Comparison of ENCODE assay signal across 9 cellular contexts in the genomic region with DNA sequence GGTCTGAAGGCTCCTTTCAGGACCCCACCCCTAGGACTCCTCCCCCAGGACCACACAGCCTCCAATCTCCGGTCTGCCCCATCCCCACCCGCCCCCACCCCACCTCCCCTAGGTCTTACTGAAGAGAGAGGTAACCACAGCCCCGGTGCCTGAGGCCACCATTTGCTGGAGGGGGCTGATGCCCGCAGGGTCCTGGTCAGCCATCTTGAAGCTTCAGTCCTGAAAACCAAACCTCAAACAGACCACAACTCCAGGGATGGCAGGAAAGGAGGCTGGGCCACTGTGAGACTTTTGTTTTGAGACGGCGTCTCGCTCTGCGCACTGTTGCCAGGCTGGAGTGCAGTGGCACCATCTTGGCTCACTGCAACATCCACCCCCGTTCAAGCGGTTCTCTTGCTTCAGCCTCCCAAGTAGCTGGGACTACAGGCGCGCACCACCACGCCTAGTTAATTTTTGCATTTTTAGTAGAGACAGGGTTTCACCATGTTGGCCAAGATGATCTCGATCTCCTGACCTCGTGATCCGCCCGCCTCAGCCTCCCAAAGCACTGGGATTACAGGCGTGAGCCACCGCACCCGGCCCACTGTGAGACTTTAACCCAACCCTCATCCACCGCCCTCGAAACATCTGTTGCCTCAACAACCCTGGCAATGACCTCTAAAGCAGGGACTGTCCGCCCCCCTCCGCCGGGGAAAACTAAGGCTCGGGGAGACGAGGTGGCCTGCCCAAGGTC. TPM values are rescaled to one million over a fixed set of nuclear protein-coding genes. Genes with fewer than 3 reads are reported as not detected.
A peak's percentile ranks its signal among the peaks of the same experiment; 100 is the strongest.
DNase-seq lines count a peak whose midpoint lies in the region; ATAC-seq and TF ChIP-seq lines count a peak whose summit lies in the region.
"Had no signal": no experiment of that assay in that cellular context is flagged by ENCODE, and none has a peak within 500 bp of the region (broad histone marks: within the 10 kb centered on the region; RNA-seq: fewer than 3 reads in every experiment).

No MANE protein-coding gene starts in this region.

- H3K9ac ChIP-seq in Loucy (ENCODE audit: low read depth, low read length, poor library complexity, severe bottlenecking): peak overlapping the region; percentile 77

- H3K9me3 ChIP-seq in BE2C: no peaks in the 10 kb centered on the region
- no peaks in the 10 kb centered on the region for H3K9me3 ChIP-seq in Loucy (ENCODE audit: insufficient read depth, low read depth, low read length)

- no peak overlapping the region for H2AFZ ChIP-seq in Loucy (ENCODE audit: low read length)

- no peak for DNase-seq in BE2C
- DNase-seq in effector memory CD8-positive, alpha-beta T cell: no peak
- DNase-seq in natural killer cell treated with Interleukin-12 subunit alpha and Interleukin-12 subunit beta and Interleukin-15 and Interleukin-18, amount 100 ng/mL, for 72 hours (ENCODE audit: low spot score): peak; percentile 53
- DNase-seq in KBM-7: no peak
- DNase-seq in NCI-H2107 treated with DMSO at 0.1 percent for 48 hours (lab: John Stamatoyannopoulos, UW; ENCODE audit: unreplicated experiment): no peak
- no peak for DNase-seq in SKM-1 treated with dmso at 0.1 percent for 144 hours (lab: John Stamatoyannopoulos, UW; ENCODE audit: unreplicated experiment)

- no peaks in the 10 kb centered on the region for H3F3A ChIP-seq in Loucy (ENCODE audit: low read depth)

- in situ Hi-C loops in KBM-7 (cut with MboI; ENCODE audit: low pct_unique_long_range_greater_than_20kb, low sequenced_read_pairs): loop anchor here (10.0 kb wide), 1 partner anchor 109 kb away; a partner anchor contains a TSS

- no peaks in the 10 kb centered on the region for H4K20me1 ChIP-seq in Loucy (ENCODE audit: insufficient read depth, low read length, poor library complexity, severe bottlenecking)

- H3K27me3 ChIP-seq in BE2C: no peaks in the 10 kb centered on the region
- no peaks in the 10 kb centered on the region for H3K27me3 ChIP-seq in Loucy (ENCODE audit: insufficient read depth, low read length, poor library complexity, severe bottlenecking)

- peaks cover under 1 to 3% of the 10 kb centered on the region in 2 donors for H3K27me3 Mint-ChIP-seq in effector memory CD8-positive, alpha-beta T cell
- no peaks in the 10 kb centered on the region for H3K27me3 Mint-ChIP-seq in natural killer cell treated with Interleukin-12 subunit alpha and Interleukin-12 subunit beta and Interleukin-15 and Interleukin-18, amount 100 ng/mL, for 72 hours

- no peaks in the 10 kb centered on the region for H3K9me3 Mint-ChIP-seq in effector memory CD8-positive, alpha-beta T cell
- no peaks in the 10 kb centered on the region for H3K9me3 Mint-ChIP-seq in natural killer cell treated with Interleukin-12 subunit alpha and Interleukin-12 subunit beta and Interleukin-15 and Interleukin-18, amount 100 ng/mL, for 72 hours

- peaks cover 12% of the 10 kb centered on the region for H3K79me2 ChIP-seq in Loucy (ENCODE audit: insufficient read depth, low read length)

- H3K36me3 Mint-ChIP-seq in effector memory CD8-positive, alpha-beta T cell (ENCODE audit: insufficient read depth): peaks cover 41% of the 10 kb centered on the region
- peaks cover 4% of the 10 kb centered on the region for H3K36me3 Mint-ChIP-seq in natural killer cell treated with Interleukin-12 subunit alpha and Interleukin-12 subunit beta and Interleukin-15 and Interleukin-18, amount 100 ng/mL, for 72 hours

- no peak for TF ChIP-seq CTCF in BE2C (IDR thresholded peaks at IDR 0.05; ENCODE audit: low read depth, low read length)
- TF ChIP-seq CTCF in Loucy (conservative IDR thresholded peaks at IDR 0.05; ENCODE audit: low read length): no peak

- H3K4me3 ChIP-seq in BE2C (ENCODE audit: low read depth, low read length): peak overlapping the region; percentile 93
- peak overlapping the region; percentile 77 for H3K4me3 ChIP-seq in Loucy (ENCODE audit: low read length, poor library complexity, severe bottlenecking)

- no peak for ATAC-seq in effector memory CD8-positive, alpha-beta T cell (replicated peaks)
- no peak for ATAC-seq in natural killer cell treated with Interleukin-12 subunit alpha and Interleukin-12 subunit beta and Interleukin-15 and Interleukin-18, amount 100 ng/mL, for 72 hours
- ATAC-seq in GM19035 (IDR thresholded peaks at IDR 0.05; ENCODE audit: unreplicated experiment): no peak

- peak overlapping the region; percentile 90 to 96 for H3K4me3 Mint-ChIP-seq in effector memory CD8-positive, alpha-beta T cell
- peak overlapping the region; percentile 81 for H3K4me3 Mint-ChIP-seq in natural killer cell treated with Interleukin-12 subunit alpha and Interleukin-12 subunit beta and Interleukin-15 and Interleukin-18, amount 100 ng/mL, for 72 hours

- peak overlapping the region; percentile 95 for H3K4me2 ChIP-seq in Loucy (ENCODE audit: low read depth, low read length, poor library complexity, severe bottlenecking)

- peaks cover 18 to 20% of the 10 kb centered on the region in 2 donors for H3K4me1 Mint-ChIP-seq in effector memory CD8-positive, alpha-beta T cell (ENCODE audit: low read depth in 2 of 2)
- peaks cover 6 to 18% of the 10 kb centered on the region in 2 donors for H3K4me1 Mint-ChIP-seq in natural killer cell treated with Interleukin-12 subunit alpha and Interleukin-12 subunit beta and Interleukin-15 and Interleukin-18, amount 100 ng/mL, for 72 hours (ENCODE audit: low read depth in 2 of 2)

- H3K4me1 ChIP-seq in BE2C: no peaks in the 10 kb centered on the region
- peaks cover 8% of the 10 kb centered on the region for H3K4me1 ChIP-seq in Loucy (ENCODE audit: insufficient read depth, low read length, poor library complexity, severe bottlenecking)

- H3K27ac Mint-ChIP-seq in effector memory CD8-positive, alpha-beta T cell: peak overlapping the region in 1 of 2 donors; percentile 74
- peak overlapping the region in 1 of 2 donors; percentile 62 for H3K27ac Mint-ChIP-seq in natural killer cell treated with Interleukin-12 subunit alpha and Interleukin-12 subunit beta and Interleukin-15 and Interleukin-18, amount 100 ng/mL, for 72 hours

- H3K36me3 ChIP-seq in BE2C: peaks cover 43% of the 10 kb centered on the region
- peaks cover 9% of the 10 kb centered on the region; the same call in 1 of the 2 replicates for H3K36me3 ChIP-seq in Loucy (ENCODE audit: insufficient read depth, low read length)

- no peaks in the 10 kb centered on the region for H3K9me2 ChIP-seq in Loucy (replicated peaks; ENCODE audit: low read depth, low read length)

RNA-seq across cellular contexts. Expression of a gene that starts 1.1 kb away (rescaled TPM):
- 920 TPM for polyA plus RNA-seq in BE2C (2012; ENCODE audit: insufficient read depth, insufficient read length, low read depth)
- 100 to 1,000 TPM; 121 to 192 TPM for total RNA-seq in natural killer cell treated with Interleukin-12 subunit alpha and Interleukin-12 subunit beta and Interleukin-15 and Interleukin-18, amount 100 ng/mL, for 72 hours

RNA-seq across cellular contexts. Expression of a gene that starts 15.1 kb away (rescaled TPM):
- polyA plus RNA-seq in BE2C (2012; ENCODE audit: insufficient read depth, insufficient read length, low read depth): 386 TPM
- under 1 TPM in 1 of 2 donors, not detected in 1; 0.48 TPM for total RNA-seq in natural killer cell treated with Interleukin-12 subunit alpha and Interleukin-12 subunit beta and Interleukin-15 and Interleukin-18, amount 100 ng/mL, for 72 hours

RNA-seq across cellular contexts. Expression of a gene that starts 21.6 kb away (rescaled TPM):
- polyA plus RNA-seq in BE2C (2012; ENCODE audit: insufficient read depth, insufficient read length, low read depth): 398 TPM
- total RNA-seq in natural killer cell treated with Interleukin-12 subunit alpha and Interleukin-12 subunit beta and Interleukin-15 and Interleukin-18, amount 100 ng/mL, for 72 hours: 10 to 100 TPM; 49.5 to 57.3 TPM

RNA-seq across cellular contexts. Expression of a gene that starts 40.1 kb away (rescaled TPM):
- 44.8 TPM for polyA plus RNA-seq in BE2C (2012; ENCODE audit: insufficient read depth, insufficient read length, low read depth)
- under 1 TPM in 1 of 2 donors, not detected in 1; 0.25 TPM for total RNA-seq in natural killer cell treated with Interleukin-12 subunit alpha and Interleukin-12 subunit beta and Interleukin-15 and Interleukin-18, amount 100 ng/mL, for 72 hours

RNA-seq across cellular contexts. Expression of a gene that starts 55.6 kb away (rescaled TPM):
- not detected for polyA plus RNA-seq in BE2C (2012; ENCODE audit: insufficient read depth, insufficient read length, low read depth)
- not detected for total RNA-seq in natural killer cell treated with Interleukin-12 subunit alpha and Interleukin-12 subunit beta and Interleukin-15 and Interleukin-18, amount 100 ng/mL, for 72 hours
- total RNA-seq: myocyte had no signal
